In genomic region chr17:37527249-37527851, GRCh38 we compare ENCODE assay signal across 8 cellular contexts. TPM values are rescaled to one million over a fixed set of nuclear protein-coding genes. Genes with fewer than 3 reads are reported as not detected.
DNase-seq lines count a peak whose midpoint lies in the region; ATAC-seq and TF ChIP-seq lines count a peak whose summit lies in the region.

No MANE protein-coding gene starts in this region.

- no peaks in the 10 kb centered on the region for H3K4me1 Mint-ChIP-seq in osteocyte (ENCODE audit: unreplicated experiment)

- no peak overlapping the region for H2AFZ ChIP-seq in Loucy (ENCODE audit: low read length)

- no peaks in the 10 kb centered on the region for H3K9me3 Mint-ChIP-seq in osteocyte (ENCODE audit: unreplicated experiment)

- H3K27ac ChIP-seq in esophagus squamous epithelium, result no peak overlapping the region

- no peak overlapping the region for H3K4me2 ChIP-seq in Loucy (ENCODE audit: low read depth, low read length, poor library complexity, severe bottlenecking)

- no peak for TF ChIP-seq POLR2A in esophagus squamous epithelium (IDR thresholded peaks at IDR 0.05)

- H4K20me1 ChIP-seq in Loucy (ENCODE audit: insufficient read depth, low read length, poor library complexity, severe bottlenecking), result no peaks in the 10 kb centered on the region

- WGBS in esophagus squamous epithelium, 2 donors, result 48 to 51% methylated on average over 5 of the region's 5 CpGs

- no peaks in the 10 kb centered on the region for H3F3A ChIP-seq in Loucy (ENCODE audit: low read depth)

- H3K36me3 Mint-ChIP-seq in osteocyte (ENCODE audit: unreplicated experiment), result peaks cover 38% of the 10 kb centered on the region

- H3K4me3 Mint-ChIP-seq in osteocyte (ENCODE audit: unreplicated experiment), result no peak overlapping the region

- no peaks in the 10 kb centered on the region for H3K9me2 ChIP-seq in Loucy (replicated peaks; ENCODE audit: low read depth, low read length)

- H3K9me3 ChIP-seq in Loucy (ENCODE audit: insufficient read depth, low read depth, low read length) (no peaks in the 10 kb centered on the region), esophagus squamous epithelium (no peaks in the 10 kb centered on the region)

- H3K27me3 ChIP-seq in Loucy (ENCODE audit: insufficient read depth, low read length, poor library complexity, severe bottlenecking) (no peaks in the 10 kb centered on the region), esophagus squamous epithelium (no peaks in the 10 kb centered on the region)

- H3K4me1 ChIP-seq in Loucy (ENCODE audit: insufficient read depth, low read length, poor library complexity, severe bottlenecking) (no peaks in the 10 kb centered on the region), esophagus squamous epithelium (no peaks in the 10 kb centered on the region)

- TF ChIP-seq CTCF in Loucy (conservative IDR thresholded peaks at IDR 0.05; ENCODE audit: low read length) (peak; percentile 85), esophagus squamous epithelium (IDR thresholded peaks at IDR 0.05) (peak; percentile 30 to 79 (median 62)), osteocyte (IDR thresholded peaks at IDR 0.05) (peak; percentile 74)

- H3K36me3 ChIP-seq in Loucy (ENCODE audit: insufficient read depth, low read length), result peaks cover 61% of the 10 kb centered on the region; the same call in 1 of the 2 replicates
- peaks cover 9 to 98% (median 15%) of the 10 kb centered on the region in 3 donors for H3K36me3 ChIP-seq in esophagus squamous epithelium

- H3K27ac Mint-ChIP-seq in osteocyte (ENCODE audit: unreplicated experiment), result no peak overlapping the region

- H3K79me2 ChIP-seq in Loucy (ENCODE audit: insufficient read depth, low read length), result no peaks in the 10 kb centered on the region

- H3K27me3 Mint-ChIP-seq in osteocyte (ENCODE audit: unreplicated experiment), result no peaks in the 10 kb centered on the region

- no peak overlapping the region for H3K4me3 ChIP-seq in Loucy (ENCODE audit: low read length, poor library complexity, severe bottlenecking)
- H3K4me3 ChIP-seq in esophagus squamous epithelium, result no peak overlapping the region

- intact Hi-C loops in esophagus squamous epithelium (cut with DNase I), result no loop called here

- ATAC-seq in GM21515 (IDR thresholded peaks at IDR 0.05; ENCODE audit: unreplicated experiment), result no peak

- peak in 2 of 3 donors; percentile 3 to 7 for DNase-seq in stimulated activated CD4-positive, alpha-beta T cell treated with anti-CD3 and anti-CD28 coated beads, Interleukin-12 subunit alpha, Interleukin-12 subunit beta, amount 100 ng/mL, for 48 hours (ENCODE audit: low read depth in 2 of 3, low spot score in 1 of 3)
- no peak for DNase-seq in stimulated activated CD4-positive, alpha-beta T cell treated with anti-CD3 and anti-CD28 coated beads, Interleukin-2, amount 100 ng/mL, for 24 hours
- peak; percentile 27 for DNase-seq in SKM-1 treated with dmso at 0.1 percent for 144 hours (lab: John Stamatoyannopoulos, UW; ENCODE audit: unreplicated experiment)
- no peak for DNase-seq in esophagus squamous epithelium (lab: John Stamatoyannopoulos, UW)
- DNase-seq in osteocyte (ENCODE audit: extremely low spot score, unreplicated experiment), result no peak
- DNase-seq in effector CD8-positive, alpha-beta T cell (lab: John Stamatoyannopoulos, UW), result no peak

- H3K9ac ChIP-seq in Loucy (ENCODE audit: low read depth, low read length, poor library complexity, severe bottlenecking), result no peak overlapping the region

RNA-seq across cellular contexts. Expression of gene DUSP14, which starts 37.7 kb away (rescaled TPM):
- total RNA-seq in esophagus squamous epithelium (10 to 100 TPM; 11.4 to 28.8 (median 20.4) TPM), osteocyte (34.4 and 35.7 TPM in 2 replicates)

Comparison
In these comparisons a context has a peak if more than half of its experiments do, and no peak if none do; other contexts are left out.
1. DNase-seq: peak in stimulated activated CD4-positive, alpha-beta T cell treated with anti-CD3 and anti-CD28 coated beads, Interleukin-12 subunit alpha, Interleukin-12 subunit beta, amount 100 ng/mL, for 48 hours (2 of 3) and SKM-1 treated with dmso at 0.1 percent for 144 hours (single experiment); none in stimulated activated CD4-positive, alpha-beta T cell treated with anti-CD3 and anti-CD28 coated beads, Interleukin-2, amount 100 ng/mL, for 24 hours (0 of 2), esophagus squamous epithelium (single experiment), osteocyte (single experiment) and effector CD8-positive, alpha-beta T cell (single experiment).
2. Peak in every context shown above with its lines, with median percentiles within 50 percentile points of each other: CTCF ChIP-seq.